Comparison of ENCODE assay signal across 1 cellular context in the genomic region with DNA sequence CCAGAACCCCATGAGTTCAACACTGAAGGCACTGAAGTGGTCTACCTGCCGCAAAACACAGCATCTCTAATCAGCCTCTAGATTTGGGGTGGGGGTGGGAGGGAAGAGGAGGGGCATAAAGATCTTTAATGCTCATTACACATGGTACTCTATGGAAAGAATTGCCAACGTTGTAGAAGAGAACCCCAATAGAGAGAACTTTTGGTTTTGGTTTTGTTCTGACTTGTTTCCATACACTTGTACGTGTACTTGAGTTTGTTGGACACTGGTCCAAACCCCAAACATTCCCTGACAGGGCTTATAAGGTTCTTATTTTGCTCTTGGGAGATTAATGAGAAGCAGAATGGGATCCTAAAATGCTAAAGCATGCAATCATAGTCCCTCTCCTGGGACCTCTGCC.
TF ChIP-seq lines count a peak whose summit lies in the region.

No MANE protein-coding gene starts in this region.

TF ChIP-seq in GM23338, 12 proteins besides CTCF, POLR2A, EP300 and RAD21 (continued from another document):
- no peak for TF ChIP-seq ZNF462 (CRISPR knock-in tag; IDR thresholded peaks at IDR 0.05)
- no peak for TF ChIP-seq ZNF114 (CRISPR knock-in tag; IDR thresholded peaks at IDR 0.05)
- TF ChIP-seq, protein P1, sequence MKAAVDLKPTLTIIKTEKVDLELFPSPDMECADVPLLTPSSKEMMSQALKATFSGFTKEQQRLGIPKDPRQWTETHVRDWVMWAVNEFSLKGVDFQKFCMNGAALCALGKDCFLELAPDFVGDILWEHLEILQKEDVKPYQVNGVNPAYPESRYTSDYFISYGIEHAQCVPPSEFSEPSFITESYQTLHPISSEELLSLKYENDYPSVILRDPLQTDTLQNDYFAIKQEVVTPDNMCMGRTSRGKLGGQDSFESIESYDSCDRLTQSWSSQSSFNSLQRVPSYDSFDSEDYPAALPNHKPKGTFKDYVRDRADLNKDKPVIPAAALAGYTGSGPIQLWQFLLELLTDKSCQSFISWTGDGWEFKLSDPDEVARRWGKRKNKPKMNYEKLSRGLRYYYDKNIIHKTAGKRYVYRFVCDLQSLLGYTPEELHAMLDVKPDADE (IDR thresholded peaks at IDR 0.05): no peak
- TF ChIP-seq EZH2phosphoT487 (IDR thresholded peaks at IDR 0.05; ENCODE audit: unreplicated experiment): no peak
- no peak for TF ChIP-seq EZH2 (IDR thresholded peaks at IDR 0.05; ENCODE audit: low read depth, unreplicated experiment)
- TF ChIP-seq CREB1 (CRISPR knock-in tag; IDR thresholded peaks at IDR 0.05; ENCODE audit: low read depth): no peak
- TF ChIP-seq, protein P2, sequence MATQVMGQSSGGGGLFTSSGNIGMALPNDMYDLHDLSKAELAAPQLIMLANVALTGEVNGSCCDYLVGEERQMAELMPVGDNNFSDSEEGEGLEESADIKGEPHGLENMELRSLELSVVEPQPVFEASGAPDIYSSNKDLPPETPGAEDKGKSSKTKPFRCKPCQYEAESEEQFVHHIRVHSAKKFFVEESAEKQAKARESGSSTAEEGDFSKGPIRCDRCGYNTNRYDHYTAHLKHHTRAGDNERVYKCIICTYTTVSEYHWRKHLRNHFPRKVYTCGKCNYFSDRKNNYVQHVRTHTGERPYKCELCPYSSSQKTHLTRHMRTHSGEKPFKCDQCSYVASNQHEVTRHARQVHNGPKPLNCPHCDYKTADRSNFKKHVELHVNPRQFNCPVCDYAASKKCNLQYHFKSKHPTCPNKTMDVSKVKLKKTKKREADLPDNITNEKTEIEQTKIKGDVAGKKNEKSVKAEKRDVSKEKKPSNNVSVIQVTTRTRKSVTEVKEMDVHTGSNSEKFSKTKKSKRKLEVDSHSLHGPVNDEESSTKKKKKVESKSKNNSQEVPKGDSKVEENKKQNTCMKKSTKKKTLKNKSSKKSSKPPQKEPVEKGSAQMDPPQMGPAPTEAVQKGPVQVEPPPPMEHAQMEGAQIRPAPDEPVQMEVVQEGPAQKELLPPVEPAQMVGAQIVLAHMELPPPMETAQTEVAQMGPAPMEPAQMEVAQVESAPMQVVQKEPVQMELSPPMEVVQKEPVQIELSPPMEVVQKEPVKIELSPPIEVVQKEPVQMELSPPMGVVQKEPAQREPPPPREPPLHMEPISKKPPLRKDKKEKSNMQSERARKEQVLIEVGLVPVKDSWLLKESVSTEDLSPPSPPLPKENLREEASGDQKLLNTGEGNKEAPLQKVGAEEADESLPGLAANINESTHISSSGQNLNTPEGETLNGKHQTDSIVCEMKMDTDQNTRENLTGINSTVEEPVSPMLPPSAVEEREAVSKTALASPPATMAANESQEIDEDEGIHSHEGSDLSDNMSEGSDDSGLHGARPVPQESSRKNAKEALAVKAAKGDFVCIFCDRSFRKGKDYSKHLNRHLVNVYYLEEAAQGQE (IDR thresholded peaks at IDR 0.05; ENCODE audit: unreplicated experiment): no peak
- no peak for TF ChIP-seq NANOG (IDR thresholded peaks at IDR 0.05; ENCODE audit: borderline replicate concordance)
- TF ChIP-seq ZNF331 (CRISPR knock-in tag; IDR thresholded peaks at IDR 0.05; ENCODE audit: low read depth): no peak
- no peak for TF ChIP-seq STAT1 (IDR thresholded peaks at IDR 0.05; ENCODE audit: unreplicated experiment)
- TF ChIP-seq JUNB (IDR thresholded peaks at IDR 0.05; ENCODE audit: unreplicated experiment): no peak
TF ChIP-seq in GM23338: peak in this region for 0.
